8 cellular contexts compared by ENCODE assay signal in the genomic region with DNA sequence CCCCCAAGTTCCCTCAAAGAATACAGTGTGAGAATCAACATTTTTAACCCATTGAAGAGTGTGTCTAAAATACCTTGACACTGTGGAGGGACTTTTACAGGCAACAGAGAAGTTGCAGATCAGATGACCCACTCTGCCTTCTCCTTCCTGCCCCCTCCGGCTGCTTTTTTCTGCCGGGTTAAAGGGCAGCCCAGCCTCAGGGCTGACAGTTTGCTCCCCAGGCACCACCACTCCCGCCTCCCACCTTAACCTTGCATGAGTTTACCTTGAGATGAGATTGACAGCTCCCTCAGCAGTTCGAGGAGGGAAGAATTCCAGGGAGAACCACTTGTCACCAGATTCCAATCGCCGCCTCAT. TPM values are rescaled to one million over a fixed set of nuclear protein-coding genes. Genes with fewer than 3 reads are reported as not detected.
A peak's percentile ranks its signal among the peaks of the same experiment; 100 is the strongest.
DNase-seq lines count a peak whose midpoint lies in the region; ATAC-seq and TF ChIP-seq lines count a peak whose summit lies in the region.

No MANE protein-coding gene starts in this region.

- ATAC-seq in GM21737 (IDR thresholded peaks at IDR 0.05; ENCODE audit: unreplicated experiment) (no peak), HG03521 (IDR thresholded peaks at IDR 0.05; ENCODE audit: unreplicated experiment) (no peak)

- H3K36me3 Mint-ChIP-seq in nephron (ENCODE audit: low read depth) = peaks cover 20% of the 10 kb centered on the region

- peaks cover 24 to 55% (median 42%) of the 10 kb centered on the region in 11 experiments for H3K36me3 ChIP-seq in BLaER1 treated with 17β-estradiol and CSF1 and Interleukin-3, amounts not matched to agents 10 nM and 100 nM

- H3K9ac ChIP-seq in BLaER1 treated with 17β-estradiol and CSF1 and Interleukin-3, amounts not matched to agents 10 nM and 100 nM = peak overlapping the region; percentile 70 to 96 (median 92)

- peaks cover 48% of the 10 kb centered on the region for H3K4me1 Mint-ChIP-seq in nephron

- H3K27ac ChIP-seq in BLaER1 treated with 17β-estradiol and CSF1 and Interleukin-3, amounts not matched to agents 10 nM and 100 nM = peak overlapping the region; percentile 49 to 94 (median 66); a peak in 20 of 22 replicates

- H3K4me1 ChIP-seq in BLaER1 treated with 17β-estradiol and CSF1 and Interleukin-3, amounts not matched to agents 10 nM and 100 nM = peaks cover 48 to 61% (median 55%) of the 10 kb centered on the region in 10 experiments

- no peaks in the 10 kb centered on the region for H3K27me3 ChIP-seq in BLaER1 treated with 17β-estradiol and CSF1 and Interleukin-3, amounts not matched to agents 10 nM and 100 nM

- DNase-seq in RPMI7951 (ENCODE audit: low read depth) (peak; percentile 17), epithelial cell of proximal tubule (ENCODE audit: low read depth) (no peak), NCI-H187 treated with DMSO at 0.1 percent for 48 hours (lab: John Stamatoyannopoulos, UW) (no peak), DMS153 treated with DMSO at 0.1 percent for 48 hours (lab: John Stamatoyannopoulos, UW; ENCODE audit: unreplicated experiment) (no peak)

- no peak for TF ChIP-seq CTCF in epithelial cell of proximal tubule (conservative IDR thresholded peaks at IDR 0.05; ENCODE audit: low read depth, low read length)
- no peak for TF ChIP-seq CTCF in nephron (IDR thresholded peaks at IDR 0.05; ENCODE audit: unreplicated experiment in 3 of 3)

- no peaks in the 10 kb centered on the region for H3K27me3 Mint-ChIP-seq in nephron (ENCODE audit: low read depth)

- H3K4me3 ChIP-seq in BLaER1 treated with 17β-estradiol and CSF1 and Interleukin-3, amounts not matched to agents 10 nM and 100 nM = peak overlapping the region; percentile 48 to 97 (median 82)
- peak overlapping the region; percentile 70 for H3K4me3 ChIP-seq in epithelial cell of proximal tubule (ENCODE audit: low read depth, low read length)

- no peaks in the 10 kb centered on the region for H3K9me3 Mint-ChIP-seq in nephron

- peak overlapping the region; percentile 94 to 99 (median 98) for H3K4me2 ChIP-seq in BLaER1 treated with 17β-estradiol and CSF1 and Interleukin-3, amounts not matched to agents 10 nM and 100 nM

- H4K20me1 ChIP-seq in BLaER1 treated with 17β-estradiol and CSF1 and Interleukin-3, amounts not matched to agents 10 nM and 100 nM = peaks cover 0 to 30% (median 9%) of the 10 kb centered on the region in 11 experiments; a peak in 10 of 22 replicates

- peak overlapping the region; percentile 91 to 96 (median 96) for H3K27ac Mint-ChIP-seq in nephron

- no peaks in the 10 kb centered on the region for H3K9me3 ChIP-seq in BLaER1 treated with 17β-estradiol and CSF1 and Interleukin-3, amounts not matched to agents 10 nM and 100 nM (replicated peaks in 1 of 11)

- peak overlapping the region; percentile 93 to 97 (median 93) for H3K4me3 Mint-ChIP-seq in nephron

RNA-seq across cellular contexts. Expression of gene MTHFR, which starts 3.2 kb away (rescaled TPM):
- 3.2 and 3.4 TPM in 2 replicates for total RNA-seq in RPMI7951 (2014; rRNA removed; shearing (Covaris generic))
- 4.1 and 6.2 TPM in 2 replicates for total RNA-seq in epithelial cell of proximal tubule

RNA-seq across cellular contexts. Expression of gene CLCN6, which starts 3.4 kb away (rescaled TPM):
- total RNA-seq in RPMI7951 (2014; rRNA removed; shearing (Covaris generic)) = 5.5 and 6.2 TPM in 2 replicates
- 6.8 and 8.0 TPM in 2 replicates for total RNA-seq in epithelial cell of proximal tubule

RNA-seq across cellular contexts. Expression of gene C1orf167, which starts 40.6 kb away (rescaled TPM):
- total RNA-seq in RPMI7951 (2014; rRNA removed; shearing (Covaris generic)) = not detected in 2 replicates
- total RNA-seq in epithelial cell of proximal tubule = not detected in 2 replicates

RNA-seq across cellular contexts. Expression of gene NPPA, which starts 45.0 kb away (rescaled TPM):
- total RNA-seq in RPMI7951 (2014; rRNA removed; shearing (Covaris generic)) = not detected in 2 replicates
- not detected in 2 replicates for total RNA-seq in epithelial cell of proximal tubule

RNA-seq across cellular contexts. Expression of gene NPPB, which starts 56.2 kb away (rescaled TPM):
- total RNA-seq in RPMI7951 (2014; rRNA removed; shearing (Covaris generic)) = not detected in 2 replicates
- 1.2 and 3.5 TPM in 2 replicates for total RNA-seq in epithelial cell of proximal tubule
